12 cellular contexts compared by ENCODE assay signal in genomic region chr6:160519133-160519532, GRCh38.
A peak's percentile ranks its signal among the peaks of the same experiment; 100 is the strongest.
DNase-seq lines count a peak whose midpoint lies in the region; ATAC-seq and TF ChIP-seq lines count a peak whose summit lies in the region.
"Had no signal": no experiment of that assay in that cellular context is flagged by ENCODE, and none has a peak within 500 bp of the region (broad histone marks: within the 10 kb centered on the region; RNA-seq: fewer than 3 reads in every experiment).

No MANE protein-coding gene starts in this region.

- H4K20me1 ChIP-seq in H9 (ENCODE audit: control insufficient read depth, insufficient read depth, insufficient read length), result peaks cover 2% of the 10 kb centered on the region

- DNase-seq in SIG-M5 treated with dmso at 0.1 percent for 504 hours (lab: John Stamatoyannopoulos, UW; ENCODE audit: unreplicated experiment), result peak; percentile 1
- no peak for DNase-seq in SIG-M5 (lab: John Stamatoyannopoulos, UW)
- DNase-seq in H9, result no peak
- DNase-seq in activated T-helper 1 cell treated with anti-CD3 and anti-CD28 coated beads, Interleukin-12 subunit alpha, Interleukin-12 subunit beta, Interleukin-2, Interleukin-4 antibody, amounts not matched to agents 30 ng/mL and 10 ng/mL and 1 ng/mL, durations not matched to agents 14 hours and 24 hours and 36 hours (ENCODE audit: low spot score), result no peak
- DNase-seq in naive B cell, result no peak
- no peak for DNase-seq in NCI-H510A treated with DMSO at 0.1 percent for 48 hours (lab: John Stamatoyannopoulos, UW)
- no peak for DNase-seq in activated CD8-positive, alpha-beta memory T cell treated with anti-CD3 and anti-CD28 coated beads, Interleukin-2, amount 50 U/mL, for 4 hours

- no peak overlapping the region for H3T11ph ChIP-seq in H9 (ENCODE audit: low read length)

- H3K23me2 ChIP-seq in H9 (ENCODE audit: insufficient read length, low read depth, low read length, poor library complexity, severe bottlenecking), result peaks cover 5% of the 10 kb centered on the region

- H3K27me3 Mint-ChIP-seq in H9 (ENCODE audit: low read depth) (peaks cover 2% of the 10 kb centered on the region), naive B cell (peaks cover 26 to 52% (median 34%) of the 10 kb centered on the region in 3 donors)
- H3K27me3 Mint-ChIP-seq in activated T-helper 1 cell treated with anti-CD3 and anti-CD28 coated beads, Interleukin-12 subunit alpha, Interleukin-12 subunit beta, Interleukin-2, Interleukin-4 antibody, amounts not matched to agents 30 ng/mL and 10 ng/mL and 1 ng/mL, durations not matched to agents 14 hours and 24 hours and 36 hours (ENCODE audit: insufficient read depth), result peaks cover 46% of the 10 kb centered on the region

- no peaks in the 10 kb centered on the region for H3K9me3 ChIP-seq in H9 (ENCODE audit: control insufficient read depth, low read depth, low read length)
- H3K9me3 ChIP-seq: adrenal gland, left ventricle myocardium inferior, neutrophil had no signal

- H2AK5ac ChIP-seq in H9 (ENCODE audit: insufficient read length, low read length), result no peak overlapping the region

- H3K9ac ChIP-seq in H9 (ENCODE audit: extremely low read depth, insufficient read length, low read length), result no peak overlapping the region

- no peaks in the 10 kb centered on the region for H3K27me3 ChIP-seq in H9 (ENCODE audit: insufficient read depth, low read length)
- H3K27me3 ChIP-seq: adrenal gland had no signal

- H3K18ac ChIP-seq in H9 (ENCODE audit: insufficient read length, low read depth, low read length), result no peak overlapping the region

- no peaks in the 10 kb centered on the region for H3K4me1 ChIP-seq in H9 (ENCODE audit: insufficient read depth, low read length)

- no peak overlapping the region for H4K8ac ChIP-seq in H9 (replicated peaks; ENCODE audit: insufficient read length, low read depth, low read length)

- H2BK20ac ChIP-seq in H9 (ENCODE audit: low read depth, low read length, poor library complexity, severe bottlenecking), result no peak overlapping the region

- WGBS in H9 (ENCODE audit: extremely low coverage, insufficient read length, low lambda C conversion rate), result no CpG with 5 or more reads among the region's 4 CpGs

- H3K56ac ChIP-seq in H9 (ENCODE audit: insufficient read length, low read depth, low read length), result no peak overlapping the region

- H4K5ac ChIP-seq in H9 (ENCODE audit: insufficient read length, low read depth, low read length), result no peak overlapping the region

- H2BK15ac ChIP-seq in H9 (ENCODE audit: low read depth, low read length), result no peak overlapping the region

- H2BK5ac ChIP-seq in H9 (ENCODE audit: insufficient read length, low read length), result no peak overlapping the region

- no peaks in the 10 kb centered on the region for H3K79me1 ChIP-seq in H9 (ENCODE audit: insufficient read depth, low read depth, low read length, poor library complexity, severe bottlenecking)

- intact Hi-C loops in activated T-helper 1 cell treated with anti-CD3 and anti-CD28 coated beads, Interleukin-12 subunit alpha, Interleukin-12 subunit beta, Interleukin-2, Interleukin-4 antibody, amounts not matched to agents 30 ng/mL and 10 ng/mL and 1 ng/mL, durations not matched to agents 14 hours and 24 hours and 36 hours (cut with micrococcal nuclease), result no loop called here

- peaks cover 22 to 24% of the 10 kb centered on the region in 2 experiments for H3K4me1 Mint-ChIP-seq in H9
- peaks cover 18% of the 10 kb centered on the region for H3K4me1 Mint-ChIP-seq in activated T-helper 1 cell treated with anti-CD3 and anti-CD28 coated beads, Interleukin-12 subunit alpha, Interleukin-12 subunit beta, Interleukin-2, Interleukin-4 antibody, amounts not matched to agents 30 ng/mL and 10 ng/mL and 1 ng/mL, durations not matched to agents 14 hours and 24 hours and 36 hours (ENCODE audit: low read depth)
- H3K4me1 Mint-ChIP-seq in naive B cell, result peaks cover 6 to 10% (median 9%) of the 10 kb centered on the region in 3 donors

- H4K91ac ChIP-seq in H9 (ENCODE audit: insufficient read length, low read depth, low read length), result no peak overlapping the region

- H3K27ac Mint-ChIP-seq in H9 (peak overlapping the region in 1 of 3 experiments; percentile 51; a peak in 1 of 7 replicates), naive B cell (no peak overlapping the region)
- H3K27ac Mint-ChIP-seq in activated T-helper 1 cell treated with anti-CD3 and anti-CD28 coated beads, Interleukin-12 subunit alpha, Interleukin-12 subunit beta, Interleukin-2, Interleukin-4 antibody, amounts not matched to agents 30 ng/mL and 10 ng/mL and 1 ng/mL, durations not matched to agents 14 hours and 24 hours and 36 hours, result peak overlapping the region; percentile 19

- no peak overlapping the region for H2AFZ ChIP-seq in H9 (ENCODE audit: low read length)

- H3K79me2 ChIP-seq in H9 (ENCODE audit: insufficient read depth, low read length), result no peaks in the 10 kb centered on the region

- H3K27ac ChIP-seq in H9 (ENCODE audit: insufficient read length, low read depth, low read length), result no peak overlapping the region
- H3K27ac ChIP-seq: 22Rv1, neutrophil had no signal

- no peak overlapping the region for H3K14ac ChIP-seq in H9 (ENCODE audit: insufficient read depth, low read length)

- H3K23ac ChIP-seq in H9 (ENCODE audit: insufficient read length, low read depth, low read length), result no peak overlapping the region

- ATAC-seq in naive B cell (ENCODE audit: low read depth in 2 of 2), result no peak
- ATAC-seq in HG03354 (IDR thresholded peaks at IDR 0.05; ENCODE audit: poor library complexity, severe bottlenecking, unreplicated experiment), result no peak

- H2BK12ac ChIP-seq in H9 (ENCODE audit: insufficient read length, low read depth, low read length), result no peak overlapping the region

- H3K4ac ChIP-seq in H9 (ENCODE audit: low read depth, low read length), result no peak overlapping the region

- no peak overlapping the region for H3K4me2 ChIP-seq in H9 (ENCODE audit: insufficient read depth, insufficient read length, low read length)

- peaks cover 5 to 9% of the 10 kb centered on the region in 2 experiments for H3K9me3 Mint-ChIP-seq in H9
- no peaks in the 10 kb centered on the region for H3K9me3 Mint-ChIP-seq in activated T-helper 1 cell treated with anti-CD3 and anti-CD28 coated beads, Interleukin-12 subunit alpha, Interleukin-12 subunit beta, Interleukin-2, Interleukin-4 antibody, amounts not matched to agents 30 ng/mL and 10 ng/mL and 1 ng/mL, durations not matched to agents 14 hours and 24 hours and 36 hours
- peaks cover 0 to 6% (median 0%) of the 10 kb centered on the region in 7 donors for H3K9me3 Mint-ChIP-seq in naive B cell

- H2BK120ac ChIP-seq in H9 (ENCODE audit: low read depth, low read length, poor library complexity, severe bottlenecking), result no peak overlapping the region

- no peak for TF ChIP-seq CTCF in H9 (conservative IDR thresholded peaks at IDR 0.05)

- peak overlapping the region; percentile 87 to 90 for H3K4me3 Mint-ChIP-seq in H9
- H3K4me3 Mint-ChIP-seq in activated T-helper 1 cell treated with anti-CD3 and anti-CD28 coated beads, Interleukin-12 subunit alpha, Interleukin-12 subunit beta, Interleukin-2, Interleukin-4 antibody, amounts not matched to agents 30 ng/mL and 10 ng/mL and 1 ng/mL, durations not matched to agents 14 hours and 24 hours and 36 hours, result peak overlapping the region; percentile 91
- H3K4me3 Mint-ChIP-seq in naive B cell, result peak overlapping the region in 6 of 8 donors; percentile 67 to 97 (median 93)

- H3K36me3 Mint-ChIP-seq in H9 (ENCODE audit: insufficient read depth in 1 of 3, low read depth in 3 of 3), result peaks cover 0 to 11% (median 5%) of the 10 kb centered on the region in 3 experiments; a peak in 1 of 7 replicates
- H3K36me3 Mint-ChIP-seq in activated T-helper 1 cell treated with anti-CD3 and anti-CD28 coated beads, Interleukin-12 subunit alpha, Interleukin-12 subunit beta, Interleukin-2, Interleukin-4 antibody, amounts not matched to agents 30 ng/mL and 10 ng/mL and 1 ng/mL, durations not matched to agents 14 hours and 24 hours and 36 hours (ENCODE audit: low read depth), result no peaks in the 10 kb centered on the region
- no peaks in the 10 kb centered on the region for H3K36me3 Mint-ChIP-seq in naive B cell
